27 cellular contexts compared by ENCODE assay signal in the genomic region with DNA sequence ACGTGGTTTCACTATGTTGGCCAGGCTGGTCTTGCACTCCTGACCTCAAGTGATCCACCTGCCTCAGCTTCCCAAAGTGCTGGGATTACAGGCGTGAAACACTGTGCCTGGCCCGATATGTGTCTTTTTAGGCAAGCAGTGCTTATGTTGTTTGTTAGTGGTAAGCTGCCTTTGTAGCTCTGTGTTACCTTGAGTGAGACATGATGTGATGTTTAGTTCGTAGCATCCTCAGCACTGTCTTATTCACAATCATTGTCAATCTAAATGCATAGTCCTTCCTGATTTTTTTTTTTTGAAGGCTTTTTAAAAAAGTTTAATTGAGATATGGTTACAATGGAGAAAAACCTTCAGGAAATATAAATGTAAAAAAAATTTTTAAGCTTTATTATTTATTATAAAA. TPM values are rescaled to one million over a fixed set of nuclear protein-coding genes. Genes with fewer than 3 reads are reported as not detected.
A peak's percentile ranks its signal among the peaks of the same experiment; 100 is the strongest.
DNase-seq lines count a peak whose midpoint lies in the region; ATAC-seq, FAIRE-seq and TF ChIP-seq lines count a peak whose summit lies in the region.
"Had no signal": no experiment of that assay in that cellular context is flagged by ENCODE, and none has a peak within 500 bp of the region (broad histone marks: within the 10 kb centered on the region; RNA-seq: fewer than 3 reads in every experiment).

No MANE protein-coding gene starts in this region.

- intact Hi-C loops in K562 (cut with micrococcal nuclease), result no loop called here

- no peak overlapping the region for H3K27ac Mint-ChIP-seq in chondrocyte (ENCODE audit: unreplicated experiment)
- H3K27ac Mint-ChIP-seq: CD14-positive monocyte; CD4-positive, alpha-beta memory T cell had no signal

- H3K27me3 ChIP-seq in Karpas-422 (ENCODE audit: low read length), result no peaks in the 10 kb centered on the region
- H3K27me3 ChIP-seq in K562 (ENCODE audit: control insufficient read depth in 2 of 2, insufficient read depth in 2 of 2, low read length in 2 of 2), result no peaks in the 10 kb centered on the region
- H3K27me3 ChIP-seq: BE2C, BLaER1 had no signal

- POLR2A ChIA-PET in HEK293 (lab: Yijun Ruan, JAX) (interaction anchor here (0.7 kb wide), 1 partner anchor 50 kb away, joined by 3 read pairs; no protein-coding TSS in a partner anchor), K562 (lab: Yijun Ruan, JAX) (interaction anchor here (0.6 to 13.0 kb wide), 6 partner anchors 7 to 867 kb away, joined by 3 to 141 read pairs (median 6); no protein-coding TSS in a partner anchor)

- in situ Hi-C loops in K562 (cut with MboI), result no loop called here
- in situ Hi-C loops in G401 (cut with HindIII; ENCODE audit: low sequenced_read_pairs), result loop anchor here (10.0 kb wide), 1 partner anchor 116 kb away; no protein-coding TSS in a partner anchor

- H3K9me3 ChIP-seq in HEK293 (ENCODE audit: control insufficient read depth, insufficient read depth, low read depth, low read length) (no peaks in the 10 kb centered on the region), Karpas-422 (ENCODE audit: low read length) (no peaks in the 10 kb centered on the region), K562 (replicated peaks; ENCODE audit: control insufficient read depth, insufficient read depth, low read depth, low read length) (no peaks in the 10 kb centered on the region)
- H3K9me3 ChIP-seq: BE2C had no signal

- DNase-seq in Karpas-422, result peak; percentile 1
- DNase-seq in K562 (ENCODE audit: extremely low read depth in 1 of 4, low spot score in 3 of 4), result peak; percentile 9 to 57 (median 48)
- no peak for DNase-seq in G401 (ENCODE audit: low spot score)
- DNase-seq in chondrocyte (ENCODE audit: low spot score), result no peak
- DNase-seq: 8988T; ACHN; BE2C; C1 segment of cervical spinal cord; CD4-positive, alpha-beta memory T cell; CD4-positive, CD25-positive, alpha-beta regulatory T cell; CD8-positive, alpha-beta memory T cell; COR-L47; DMS 273 treated with DMSO at 0.1 percent for 48 hours; DMS153; DMS53; DMS79; DND-41; EL; GF-D8 had no signal

- no peak for TF ChIP-seq CTCF in HEK293 (tag by site-specific recombination; IDR thresholded peaks at IDR 0.05)
- no peak for TF ChIP-seq CTCF in K562 (IDR thresholded peaks at IDR 0.05 in 2 of 3, conservative IDR thresholded peaks at IDR 0.05 in 1 of 3; ENCODE audit: insufficient read depth in 2 of 3, low read depth in 1 of 3, low read length in 3 of 3)
- TF ChIP-seq CTCF in chondrocyte (IDR thresholded peaks at IDR 0.05), result no peak

- no peak overlapping the region for H3K4me2 ChIP-seq in Karpas-422 (ENCODE audit: low read depth, low read length, poor library complexity, severe bottlenecking)
- no peak overlapping the region for H3K4me2 ChIP-seq in K562 (ENCODE audit: insufficient read depth, low read length)
- H3K4me2 ChIP-seq: BLaER1 had no signal

- no peak overlapping the region for H3K9ac ChIP-seq in Karpas-422 (ENCODE audit: low read length)
- no peak overlapping the region for H3K9ac ChIP-seq in K562 (ENCODE audit: insufficient read depth in 1 of 2, low read depth in 2 of 2, low read length in 2 of 2)
- H3K9ac ChIP-seq: BLaER1 had no signal

- no TSS peak for BruUV-seq in K562 (replicated peaks; lab: Mats Ljungman, UMichigan)

- no peaks in the 10 kb centered on the region for H3K9me3 Mint-ChIP-seq in chondrocyte (ENCODE audit: low read depth)
- H3K9me3 Mint-ChIP-seq: CD14-positive monocyte; CD4-positive, alpha-beta memory T cell; CD4-positive, CD25-positive, alpha-beta regulatory T cell; CD8-positive, alpha-beta memory T cell had no signal

- no peaks in the 10 kb centered on the region for H3K4me1 ChIP-seq in HEK293 (ENCODE audit: control insufficient read depth, insufficient read depth, low read length)
- H3K4me1 ChIP-seq in Karpas-422 (ENCODE audit: low read length), result no peaks in the 10 kb centered on the region
- no peaks in the 10 kb centered on the region for H3K4me1 ChIP-seq in K562 (replicated peaks in 1 of 2; ENCODE audit: control insufficient read depth in 2 of 2, insufficient read depth in 2 of 2, low read length in 2 of 2)
- H3K4me1 ChIP-seq: BE2C had no signal

- CTCF ChIA-PET in HEK293 (lab: Yijun Ruan, JAX), result interaction anchor here (0.6 kb wide), 2 partner anchors 854 to 1859 kb away, joined by 3 to 6 read pairs; no protein-coding TSS in a partner anchor
- CTCF ChIA-PET in K562 (lab: Yijun Ruan, JAX; ENCODE audit: low intra/inter-chr PET ratio), result interaction anchor here (0.5 kb wide), 1 partner anchor 35 kb away, joined by 4 read pairs; no protein-coding TSS in a partner anchor

- H3K36me3 ChIP-seq in HEK293 (ENCODE audit: control insufficient read depth in 2 of 2, insufficient read depth in 1 of 2, low read length in 2 of 2) (no peaks in the 10 kb centered on the region), Karpas-422 (ENCODE audit: insufficient read depth, low read length) (no peaks in the 10 kb centered on the region), K562 (ENCODE audit: control insufficient read depth, insufficient read depth, low read length) (peaks cover 71% of the 10 kb centered on the region)
- H3K36me3 ChIP-seq: BE2C had no signal

- H3K79me2 ChIP-seq in Karpas-422 (ENCODE audit: low read length) (no peaks in the 10 kb centered on the region), K562 (ENCODE audit: control insufficient read depth, insufficient read depth, low read length) (no peaks in the 10 kb centered on the region)

- peaks cover 1% of the 10 kb centered on the region for H3K36me3 Mint-ChIP-seq in chondrocyte (ENCODE audit: low read depth)

- peaks cover 8% of the 10 kb centered on the region for H3K9me1 ChIP-seq in K562 (ENCODE audit: control insufficient read depth, insufficient read depth, low read length)

- TF ChIP-seq EP300 in K562 (IDR thresholded peaks at IDR 0.05; ENCODE audit: low read length), result no peak

- H3K4me1 Mint-ChIP-seq in chondrocyte (ENCODE audit: low read depth), result peaks cover 10% of the 10 kb centered on the region
- H3K4me1 Mint-ChIP-seq: CD14-positive monocyte had no signal

- FAIRE-seq in K562 (lab: Jason Lieb, UNC), result no peak
- FAIRE-seq: A204.1, G401.6, GM12892, GM18507 had no signal

- TF ChIP-seq RAD21 in K562 (CRISPR knock-in tag; conservative IDR thresholded peaks at IDR 0.05 in 1 of 2, IDR thresholded peaks at IDR 0.05 in 1 of 2), result no peak

- WGBS in K562 (ENCODE audit: insufficient coverage, low coverage, missing lambda C conversion rate), result 91% methylated on average over 4 of the region's 4 CpGs

- no peak overlapping the region for H3K4me3 ChIP-seq in HEK293 (ENCODE audit: low read depth, low read length)
- no peak overlapping the region for H3K4me3 ChIP-seq in Karpas-422 (ENCODE audit: low read length)
- H3K4me3 ChIP-seq in K562, result no peak overlapping the region
- H3K4me3 ChIP-seq: BLaER1 had no signal

- no peak for TF ChIP-seq POLR2A in K562 (conservative IDR thresholded peaks at IDR 0.05)

- no peaks in the 10 kb centered on the region for H3K27me3 Mint-ChIP-seq in chondrocyte (ENCODE audit: low read depth)
- H3K27me3 Mint-ChIP-seq: CD4-positive, alpha-beta memory T cell; CD4-positive, CD25-positive, alpha-beta regulatory T cell; CD8-positive, alpha-beta memory T cell had no signal

- no peak overlapping the region for H3K4me3 Mint-ChIP-seq in chondrocyte (ENCODE audit: unreplicated experiment)
- H3K4me3 Mint-ChIP-seq: CD14-positive monocyte; CD4-positive, alpha-beta memory T cell; CD4-positive, CD25-positive, alpha-beta regulatory T cell; CD8-positive, alpha-beta memory T cell had no signal

- H2AFZ ChIP-seq in Karpas-422 (ENCODE audit: low read length) (no peak overlapping the region), K562 (ENCODE audit: low read depth, low read length) (no peak overlapping the region)

- H3K27ac ChIP-seq in HEK293 (ENCODE audit: extremely low read depth, low read depth, low read length) (no peak overlapping the region), Karpas-422 (ENCODE audit: low read length) (no peak overlapping the region), K562 (ENCODE audit: extremely low read depth, low read depth, low read length) (no peak overlapping the region)
- H3K27ac ChIP-seq: BLaER1 had no signal

- H4K20me1 ChIP-seq in Karpas-422 (ENCODE audit: insufficient read depth, low read depth, low read length) (0 out of 2 replicates have a peak, but pooled peaks cover 12% of the 10 kb centered on the region), K562 (replicated peaks; ENCODE audit: control insufficient read depth, insufficient read depth, low read length) (peaks cover 7% of the 10 kb centered on the region; the same call in 1 of the 2 replicates)

- H3K9me2 ChIP-seq in Karpas-422 (replicated peaks; ENCODE audit: insufficient read depth, low read length), result no peaks in the 10 kb centered on the region

- ATAC-seq in K562, result no peak
- ATAC-seq in HG03280 (IDR thresholded peaks at IDR 0.05; ENCODE audit: unreplicated experiment), result no peak

TF ChIP-seq in HEK293, 187 proteins besides CTCF, POLR2A, EP300 and RAD21 (continues in another document):
- TF ChIP-seq KLF1 (tag by site-specific recombination; IDR thresholded peaks at IDR 0.05), result no peak

RNA-seq across cellular contexts. Expression of a gene that starts 45.5 kb away (rescaled TPM):
- total RNA-seq in Karpas-422 (2014; rRNA removed; shearing (Covaris generic); ENCODE audit: low replicate concordance), result 14.6 and 20.6 TPM in 2 replicates
- total RNA-seq in K562 (2011; cell fraction: chromatin; rRNA removed; ENCODE audit: low replicate concordance), result 184 and 273 TPM in 2 replicates
- total RNA-seq in K562 (2011; cell fraction: nucleolus; rRNA removed), result 146 and 158 TPM in 2 replicates
- total RNA-seq in K562 (2011; cell fraction: nucleoplasm; rRNA removed), result 163 and 165 TPM in 2 replicates
- total RNA-seq in K562 (2014; rRNA removed) (48.5 and 50.6 TPM in 2 replicates), K562 (2014; rRNA removed; fragmentation: Illumina TruSeq; extraction: Trizol) (101 and 105 TPM in 2 replicates), K562 (2015; rRNA removed; fragmentation: Illumina TruSeq; extraction: Trizol) (81.4 and 87.0 TPM in 2 replicates), K562 (2021) (67.1 and 71.8 TPM in 2 replicates), chondrocyte (15.6 to 27.7 TPM (median 16.2 TPM) in 3 replicates)
- polyA plus RNA-seq in K562 (2011; rRNA removed) (59.9 and 87.5 TPM in 2 replicates), K562 (2014; fragmentation: Illumina TruSeq; extraction: Trizol) (69.1 and 77.6 TPM in 2 replicates), K562 (2014; fragmentation: Nextera tagmentation; extraction: Ambion mirVana) (10 to 100 TPM; 46.0 to 89.0 TPM), K562 (2014; rRNA removed) (66.5 and 75.3 TPM in 2 replicates)
- 43.9 and 54.9 TPM in 2 replicates for polyA plus RNA-seq in K562 (2011; cell fraction: cytosol; rRNA removed)
- 73.0 and 84.7 TPM in 2 replicates for polyA plus RNA-seq in K562 (2011; cell fraction: nucleus; rRNA removed)
- polyA plus RNA-seq in K562 (2012), result 29.1 and 50.1 TPM in 2 replicates
- 133 and 165 TPM in 2 replicates for polyA minus RNA-seq in K562 (2011; rRNA and poly(A)+ RNA removed)
- polyA minus RNA-seq in K562 (2011; cell fraction: cytosol; rRNA and poly(A)+ RNA removed), result 30.0 and 37.4 TPM in 2 replicates
- polyA minus RNA-seq in K562 (2011; cell fraction: nucleus; rRNA and poly(A)+ RNA removed), result 44.0 and 56.3 TPM in 2 replicates
- total RNA-seq in G401 (2014; rRNA removed; shearing (Covaris generic)), result 41.5 and 66.4 TPM in 2 replicates

Comparison
In these comparisons a context has a peak if more than half of its experiments do, and no peak if none do; other contexts are left out.
1. DNase-seq: peak in Karpas-422 (single experiment) and K562 (4 of 4); none in G401 (single experiment) and chondrocyte (single experiment).